In the genomic region with DNA sequence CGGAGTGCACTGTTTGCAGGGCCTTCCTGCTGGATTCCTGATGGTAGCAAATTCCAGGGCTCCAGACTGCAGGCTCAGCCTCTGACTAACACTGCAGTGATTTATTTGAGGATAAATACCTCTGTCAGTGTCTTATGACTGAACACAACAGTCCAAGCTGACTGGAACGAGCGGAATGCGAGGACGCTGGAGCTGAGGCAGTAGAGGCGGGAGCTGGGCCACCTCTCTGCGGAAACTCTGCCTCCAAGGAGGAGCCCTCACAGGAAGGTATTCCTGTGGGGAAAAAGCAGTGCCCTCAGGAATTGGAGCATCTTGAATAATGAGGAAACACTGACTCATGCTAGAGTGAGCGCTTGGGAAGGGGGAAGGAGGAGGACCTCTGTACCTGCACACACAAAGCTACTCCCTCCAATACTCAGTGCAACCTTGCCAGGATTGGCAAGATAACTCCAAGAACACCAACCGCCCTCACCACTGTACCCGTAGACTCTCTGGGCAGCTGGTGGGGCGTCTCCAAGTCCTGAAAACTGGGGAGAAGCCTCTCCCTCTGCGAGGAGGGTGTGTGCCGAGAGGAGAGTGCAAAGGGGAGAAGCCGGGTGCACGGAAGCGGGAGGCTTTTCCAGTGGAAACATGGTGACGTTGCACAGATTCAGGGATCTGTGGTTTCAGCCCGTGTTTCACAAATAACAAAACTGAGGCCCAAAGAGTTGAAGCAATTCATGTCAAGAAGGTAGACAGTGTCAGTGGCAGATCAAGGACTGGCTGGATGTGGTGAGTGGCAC, we compare ENCODE assay signal across 9 cellular contexts. TPM values are rescaled to one million over a fixed set of nuclear protein-coding genes. Genes with fewer than 3 reads are reported as not detected.
DNase-seq lines count a peak whose midpoint lies in the region; ATAC-seq and TF ChIP-seq lines count a peak whose summit lies in the region.
"Had no signal": no experiment of that assay in that cellular context is flagged by ENCODE, and none has a peak within 500 bp of the region (broad histone marks: within the 10 kb centered on the region; RNA-seq: fewer than 3 reads in every experiment).

No MANE protein-coding gene starts in this region.

- DNase-seq in SIG-M5 treated with dmso at 0.1 percent for 504 hours (lab: John Stamatoyannopoulos, UW; ENCODE audit: unreplicated experiment) (peak; percentile 55), SIG-M5 (lab: John Stamatoyannopoulos, UW) (no peak), chondrocyte (ENCODE audit: low spot score) (peak; percentile 96), WERI-Rb-1 (no peak)

- peaks cover 23% of the 10 kb centered on the region for H3K36me3 Mint-ChIP-seq in chondrocyte (ENCODE audit: low read depth)

- H3K27ac Mint-ChIP-seq in chondrocyte (ENCODE audit: unreplicated experiment) = peak overlapping the region; percentile 100

- H3K9me3 Mint-ChIP-seq in chondrocyte (ENCODE audit: low read depth) = no peaks in the 10 kb centered on the region

- H3K4me3 ChIP-seq in subcutaneous abdominal adipose tissue (ENCODE audit: low read depth in 1 of 5, low read length in 5 of 5) (no peak overlapping the region), WERI-Rb-1 (ENCODE audit: low read depth, low read length) (no peak overlapping the region)

- peaks cover 17 to 46% (median 35%) of the 10 kb centered on the region in 5 donors for H3K4me1 ChIP-seq in subcutaneous abdominal adipose tissue (ENCODE audit: control insufficient read depth in 5 of 5, insufficient read depth in 5 of 5, low read length in 5 of 5)

- peak overlapping the region in 2 of 5 donors; percentile 57 to 73 for H3K9ac ChIP-seq in subcutaneous abdominal adipose tissue (ENCODE audit: low read length in 5 of 5)

- H3K27me3 ChIP-seq in layer of hippocampus (ENCODE audit: control insufficient read depth, insufficient read depth, low read length) (no peaks in the 10 kb centered on the region), subcutaneous abdominal adipose tissue (ENCODE audit: control insufficient read depth in 5 of 5, insufficient read depth in 4 of 5, low read length in 5 of 5) (no peaks in the 10 kb centered on the region), WERI-Rb-1 (ENCODE audit: insufficient read depth, low read depth, severe bottlenecking) (no peaks in the 10 kb centered on the region)

- ATAC-seq in HG03432 (IDR thresholded peaks at IDR 0.05; ENCODE audit: unreplicated experiment) (no peak), HG02763 (IDR thresholded peaks at IDR 0.05; ENCODE audit: unreplicated experiment) (no peak)

- H3K27ac ChIP-seq in layer of hippocampus (ENCODE audit: low read depth, low read length) (peak overlapping the region; percentile 76), subcutaneous abdominal adipose tissue (ENCODE audit: low read depth, low read length) (peak overlapping the region; percentile 97), WERI-Rb-1 (no peak overlapping the region; the same call in 1 of the 2 replicates)
- H3K27ac ChIP-seq: 22Rv1 had no signal

- H3K4me1 Mint-ChIP-seq in chondrocyte (ENCODE audit: low read depth) = peaks cover 87% of the 10 kb centered on the region

- no peaks in the 10 kb centered on the region for H3K27me3 Mint-ChIP-seq in chondrocyte (ENCODE audit: low read depth)

- peak overlapping the region; percentile 44 for H3K4me3 Mint-ChIP-seq in chondrocyte (ENCODE audit: unreplicated experiment)

- H3K36me3 ChIP-seq in subcutaneous abdominal adipose tissue (ENCODE audit: control insufficient read depth in 5 of 5, insufficient read depth in 5 of 5, low read length in 5 of 5) (peaks cover 0 to 11% (median 0%) of the 10 kb centered on the region in 5 donors), WERI-Rb-1 (peaks cover 31% of the 10 kb centered on the region)

- H3K9me3 ChIP-seq in subcutaneous abdominal adipose tissue (ENCODE audit: control insufficient read depth in 5 of 5, low read length in 5 of 5) (no peaks in the 10 kb centered on the region), WERI-Rb-1 (ENCODE audit: severe bottlenecking) (no peaks in the 10 kb centered on the region)

- no peak for TF ChIP-seq CTCF in chondrocyte (IDR thresholded peaks at IDR 0.05)
- no peak for TF ChIP-seq CTCF in WERI-Rb-1 (IDR thresholded peaks at IDR 0.05; ENCODE audit: low read depth, low read length)

RNA-seq across cellular contexts. Expression of a gene that starts 43.0 kb away (rescaled TPM):
- 102 to 141 TPM (median 141 TPM) in 3 replicates for total RNA-seq in chondrocyte

Comparison
In these comparisons a context has a peak if more than half of its experiments do, and no peak if none do; other contexts are left out.
1. DNase-seq: peak in SIG-M5 treated with dmso at 0.1 percent for 504 hours (single experiment) and chondrocyte (single experiment); none in SIG-M5 (single experiment) and WERI-Rb-1 (single experiment).